ENCODE assay signal across 34 cellular contexts in the genomic region with DNA sequence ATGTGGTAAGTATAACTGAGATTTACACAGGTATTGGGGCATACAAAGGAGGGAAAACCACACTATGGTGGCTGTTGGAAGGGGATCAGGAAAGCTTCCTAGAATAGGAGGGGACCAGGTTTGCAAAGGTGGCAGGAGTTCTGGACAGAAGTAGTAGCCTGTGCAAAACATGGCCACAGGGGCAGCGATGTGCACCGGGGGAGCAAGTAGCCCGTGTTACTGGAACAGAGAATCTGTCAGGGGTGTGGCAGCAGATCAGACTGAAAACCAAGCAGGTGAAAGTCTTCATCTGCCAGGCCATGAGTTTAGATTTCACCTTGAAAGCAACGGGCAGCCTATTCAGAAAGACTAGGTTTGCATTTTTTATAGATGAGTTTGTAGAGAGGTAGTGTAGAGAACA.
DNase-seq lines count a peak whose midpoint lies in the region; ATAC-seq, FAIRE-seq and TF ChIP-seq lines count a peak whose summit lies in the region.
"Had no signal": no experiment of that assay in that cellular context is flagged by ENCODE, and none has a peak within 500 bp of the region (broad histone marks: within the 10 kb centered on the region; RNA-seq: fewer than 3 reads in every experiment).

No MANE protein-coding gene starts in this region.

- H3K4me3 ChIP-seq in A549 (no peak overlapping the region), HCT116 (replicated peaks in 1 of 2; ENCODE audit: low read depth in 1 of 2, low read length in 2 of 2) (no peak overlapping the region), Panc1 (ENCODE audit: low read depth in 2 of 2, low read length in 2 of 2) (no peak overlapping the region), endodermal cell (ENCODE audit: low read length) (no peak overlapping the region), tibial nerve (no peak overlapping the region)
- H3K4me3 ChIP-seq: cardiac muscle cell, coronary artery, left lung, pancreas, right atrium auricular region, upper lobe of right lung had no signal

- H3K9ac ChIP-seq in HCT116 (ENCODE audit: low read length), result no peak overlapping the region
- H3K9ac ChIP-seq in endodermal cell (ENCODE audit: extremely low read depth, low read length, poor library complexity, severe bottlenecking), result no peak overlapping the region

- in situ Hi-C loops in Panc1 (cut with HindIII; ENCODE audit: low pct_unique_long_range_greater_than_20kb, low sequenced_read_pairs), result no loop called here

- H2AFZ ChIP-seq in HCT116 (ENCODE audit: low read depth, low read length, poor library complexity, severe bottlenecking), result no peak overlapping the region

- TF ChIP-seq CTCF in A549 (IDR thresholded peaks at IDR 0.05) (no peak), HCT116 (IDR thresholded peaks at IDR 0.05 in 2 of 3, conservative IDR thresholded peaks at IDR 0.05 in 1 of 3; ENCODE audit: borderline replicate concordance in 1 of 3, insufficient read depth in 1 of 3, low read depth in 2 of 3, low read length in 2 of 3) (peak in 2 of 3 experiments; percentile 24 to 28; a peak in 3 of 6 replicates), Panc1 (IDR thresholded peaks at IDR 0.05) (0 out of 2 replicates have a peak, but pooled peaks have one; percentile 15), endodermal cell (conservative IDR thresholded peaks at IDR 0.05) (peak; percentile 41), tibial nerve (IDR thresholded peaks at IDR 0.05) (no peak)

- H3K4me1 ChIP-seq in A549 (peaks cover 27% of the 10 kb centered on the region), HCT116 (ENCODE audit: control insufficient read depth in 1 of 2, insufficient read depth in 2 of 2, low read length in 2 of 2) (peaks cover 0 to 27% of the 10 kb centered on the region in 2 experiments; a peak in 2 of 4 replicates), Panc1 (ENCODE audit: control insufficient read depth, insufficient read depth, low read length) (no peaks in the 10 kb centered on the region), endodermal cell (ENCODE audit: control insufficient read depth, insufficient read depth, low read length) (no peaks in the 10 kb centered on the region), tibial nerve (peaks cover 0 to 15% (median 5%) of the 10 kb centered on the region in 4 donors)

- TF ChIP-seq POLR2A in A549 (IDR thresholded peaks at IDR 0.05; ENCODE audit: low read length), result no peak
- no peak for TF ChIP-seq POLR2A in HCT116 (IDR thresholded peaks at IDR 0.05; ENCODE audit: borderline replicate concordance, extremely low read depth, insufficient read depth, insufficient read length)
- no peak for TF ChIP-seq POLR2A in tibial nerve (IDR thresholded peaks at IDR 0.05)

- H3K79me2 ChIP-seq in HCT116 (ENCODE audit: insufficient read depth, low read length), result no peaks in the 10 kb centered on the region

- H3K27me3 ChIP-seq in HCT116 (ENCODE audit: insufficient read depth, low read length) (no peaks in the 10 kb centered on the region), Panc1 (ENCODE audit: control insufficient read depth, insufficient read depth, low read length) (no peaks in the 10 kb centered on the region), endodermal cell (ENCODE audit: control insufficient read depth, insufficient read depth, low read length, poor library complexity, severe bottlenecking) (no peaks in the 10 kb centered on the region), tibial nerve (no peaks in the 10 kb centered on the region)
- H3K27me3 ChIP-seq: left lung, pancreas, right atrium auricular region, upper lobe of right lung had no signal

- H3K27me3 Mint-ChIP-seq in endodermal cell (ENCODE audit: insufficient read depth), result no peaks in the 10 kb centered on the region
- H3K27me3 Mint-ChIP-seq in immature natural killer cell (ENCODE audit: low read depth in 3 of 3), result peaks cover 0 to 5% (median 0%) of the 10 kb centered on the region in 3 donors
- H3K27me3 Mint-ChIP-seq: activated naive CD4-positive, alpha-beta T cell treated with anti-CD3 and anti-CD28 coated beads, Interleukin-2, amount 50 U/mL, for 24 hours; CD4-positive, alpha-beta T cell had no signal

- POLR2A ChIA-PET in A549 (lab: Yijun Ruan, JAX), result no interaction called here
- POLR2A ChIA-PET in HCT116 (lab: Charles Lee), result interaction anchor here (0.8 kb wide), 1 partner anchor 226 kb away, joined by 3 read pairs; no protein-coding TSS in a partner anchor
- POLR2A ChIA-PET in Panc1 (lab: Charles Lee), result no interaction called here

- H3K27ac Mint-ChIP-seq in endodermal cell (no peak overlapping the region), immature natural killer cell (peak overlapping the region in 2 of 6 donors; percentile 5 to 12)
- H3K27ac Mint-ChIP-seq: activated naive CD4-positive, alpha-beta T cell treated with anti-CD3 and anti-CD28 coated beads, Interleukin-2, amount 50 U/mL, for 24 hours; CD4-positive, alpha-beta T cell; T-helper 2 cell treated with Interferon-gamma antibody and Interleukin-4, amounts not matched to agents 5 μg/mL and 100 μg/mL, for 36 hours had no signal

- intact Hi-C loops in HCT116 (cut with micrococcal nuclease) (no loop called here), Panc1 (cut with micrococcal nuclease; ENCODE audit: unreplicated experiment) (no loop called here)

- ATAC-seq in A549 (peak in 1 of 2 experiments; percentile 72; a peak in 3 of 6 replicates), HCT116 (peak; percentile 67), Panc1 (no peak), GM21423 (IDR thresholded peaks at IDR 0.05; ENCODE audit: unreplicated experiment) (no peak), GM19328 (IDR thresholded peaks at IDR 0.05; ENCODE audit: unreplicated experiment) (no peak)
- ATAC-seq: left lung, pancreas, upper lobe of right lung had no signal

- CTCF ChIA-PET in A549 (lab: Yijun Ruan, JAX) (interaction anchor here (0.5 to 1.0 kb wide), 2 partner anchors 10 to 524 kb away, joined by 3 read pairs; no protein-coding TSS in a partner anchor), HCT116 (lab: Charles Lee) (no interaction called here), Panc1 (lab: Charles Lee) (no interaction called here)

- no peaks in the 10 kb centered on the region for H3K36me3 ChIP-seq in HCT116 (ENCODE audit: control insufficient read depth in 1 of 2, insufficient read depth in 2 of 2, low read length in 2 of 2)
- no peaks in the 10 kb centered on the region for H3K36me3 ChIP-seq in Panc1 (ENCODE audit: control insufficient read depth, insufficient read depth, low read length)
- no peaks in the 10 kb centered on the region for H3K36me3 ChIP-seq in endodermal cell (ENCODE audit: control insufficient read depth, insufficient read depth, low read length)
- no peaks in the 10 kb centered on the region for H3K36me3 ChIP-seq in tibial nerve
- H3K36me3 ChIP-seq: cardiac muscle cell, left lung, pancreas, right atrium auricular region, upper lobe of right lung had no signal

- TF ChIP-seq RAD21 in A549 (conservative IDR thresholded peaks at IDR 0.05 in 1 of 2, IDR thresholded peaks at IDR 0.05 in 1 of 2), result no peak
- no peak for TF ChIP-seq RAD21 in HCT116 (IDR thresholded peaks at IDR 0.05; ENCODE audit: low read depth)

- no peak for DNase-seq in A549 (ENCODE audit: low read depth in 1 of 2, low spot score in 1 of 2)
- no peak for DNase-seq in HCT116 (ENCODE audit: low read depth, low spot score)
- no peak for DNase-seq in Panc1 (ENCODE audit: low read depth, low spot score)
- no peak for DNase-seq in endodermal cell
- DNase-seq in tibial nerve (ENCODE audit: low spot score in 2 of 2), result no peak
- no peak for DNase-seq in immature natural killer cell
- DNase-seq: 8988T; activated CD4-positive, alpha-beta T cell treated with anti-CD3 and anti-CD28 coated beads for 48 hours; activated CD8-positive, alpha-beta memory T cell treated with anti-CD3 and anti-CD28 coated beads for 24 hours; CD4-positive, alpha-beta T cell; effector CD8-positive, alpha-beta T cell; hypothalamus; left lung; mesendoderm; NCI-H1092 treated with DMSO at 0.1 percent for 48 hours; NCI-H187; NCI-H2171; OCI-M1; pancreas; small intestine; stimulated activated naive CD4-positive, alpha-beta T cell; upper lobe of right lung had no signal

- H3K9me3 ChIP-seq in A549, result no peaks in the 10 kb centered on the region
- H3K9me3 ChIP-seq in HCT116 (ENCODE audit: control insufficient read depth in 1 of 2, insufficient read depth in 1 of 2, low read depth in 1 of 2, low read length in 2 of 2), result no peaks in the 10 kb centered on the region
- no peaks in the 10 kb centered on the region for H3K9me3 ChIP-seq in Panc1 (ENCODE audit: control insufficient read depth, insufficient read depth, low read depth, low read length)
- H3K9me3 ChIP-seq in endodermal cell (ENCODE audit: control insufficient read depth, low read length), result no peaks in the 10 kb centered on the region
- no peaks in the 10 kb centered on the region for H3K9me3 ChIP-seq in tibial nerve
- H3K9me3 ChIP-seq: left lung, pancreas, right atrium auricular region, upper lobe of right lung had no signal

- H3K36me3 Mint-ChIP-seq in endodermal cell (ENCODE audit: low read depth), result no peaks in the 10 kb centered on the region
- no peaks in the 10 kb centered on the region for H3K36me3 Mint-ChIP-seq in immature natural killer cell

- TF ChIP-seq EP300 in A549 (IDR thresholded peaks at IDR 0.05) (no peak), tibial nerve (IDR thresholded peaks at IDR 0.05) (no peak)

- no TSS peak for BruUV-seq in HCT116 (replicated peaks; lab: Mats Ljungman, UMichigan)
- BruUV-seq in Panc1 (replicated peaks; lab: Mats Ljungman, UMichigan), result no TSS peak

- no peak for FAIRE-seq in A549 (lab: Jason Lieb, UNC)
- FAIRE-seq: D721Med, GM18507, GM19239, pancreas, small intestine had no signal

- peak overlapping the region; percentile 45 to 53; a peak in 4 of 6 replicates for H3K27ac ChIP-seq in A549
- no peak overlapping the region for H3K27ac ChIP-seq in HCT116 (ENCODE audit: low read depth, low read length)
- no peak overlapping the region for H3K27ac ChIP-seq in Panc1 (ENCODE audit: low read length)
- H3K27ac ChIP-seq in endodermal cell (ENCODE audit: low read depth, low read length), result no peak overlapping the region
- no peak overlapping the region for H3K27ac ChIP-seq in tibial nerve
- H3K27ac ChIP-seq: cardiac muscle cell, coronary artery, epithelial cell of prostate, left lung, pancreas, right atrium auricular region, upper lobe of right lung, VCaP had no signal

- H3K9me3 Mint-ChIP-seq in endodermal cell (no peaks in the 10 kb centered on the region), immature natural killer cell (no peaks in the 10 kb centered on the region)
- H3K9me3 Mint-ChIP-seq: CD4-positive, alpha-beta T cell had no signal

- H3K4me2 ChIP-seq in A549, result 0 out of 3 replicates have a peak overlapping the region, but pooled peaks have one; percentile 13
- H3K4me2 ChIP-seq in HCT116 (ENCODE audit: low read length), result no peak overlapping the region

- no peaks in the 10 kb centered on the region for H3K9me2 ChIP-seq in HCT116 (ENCODE audit: insufficient read depth)

- H3K4me3 Mint-ChIP-seq in endodermal cell, result no peak overlapping the region
- no peak overlapping the region for H3K4me3 Mint-ChIP-seq in immature natural killer cell
- H3K4me3 Mint-ChIP-seq: activated naive CD4-positive, alpha-beta T cell treated with anti-CD3 and anti-CD28 coated beads, Interleukin-2, amount 50 U/mL, for 24 hours; CD4-positive, alpha-beta T cell; T-helper 2 cell treated with Interferon-gamma antibody and Interleukin-4, amounts not matched to agents 5 μg/mL and 100 μg/mL, for 36 hours had no signal

- H3K4me1 Mint-ChIP-seq in endodermal cell (peaks cover 8% of the 10 kb centered on the region), immature natural killer cell (peaks cover 34 to 36% of the 10 kb centered on the region in 2 donors)

- no peaks in the 10 kb centered on the region for H4K20me1 ChIP-seq in HCT116 (ENCODE audit: insufficient read depth)

- 66% methylated on average over 4 of the region's 4 CpGs for WGBS in A549 (ENCODE audit: missing lambda C conversion rate)
- 78 to 88% methylated on average over 4 of the region's 4 CpGs for WGBS in endodermal cell (ENCODE audit: insufficient coverage in 1 of 2, insufficient read length in 1 of 2), 2 experiments
- 83 to 86% methylated on average over 4 of the region's 4 CpGs for WGBS in tibial nerve, 2 donors

- RAD21 ChIA-PET in HCT116 (lab: Charles Lee; ENCODE audit: low non-redundant PET in 1 of 2, low total read pairs in 2 of 2, uncharacterized antibody in 2 of 2, unreplicated experiment in 2 of 2), result no interaction called here

Comparison
In these comparisons a context has a peak if more than half of its experiments do, and no peak if none do; other contexts are left out.
1. H3K27ac ChIP-seq: peak in A549 (2 of 2); none in HCT116 (single experiment), Panc1 (single experiment), endodermal cell (single experiment) and tibial nerve (0 of 4).
2. CTCF ChIP-seq: peak in HCT116 (2 of 3), Panc1 (single experiment) and endodermal cell (single experiment); none in A549 (single experiment) and tibial nerve (0 of 5).